In genomic region chr7:114943953-114944741, GRCh38 we compare ENCODE assay signal across 1 cellular context.
TF ChIP-seq lines count a peak whose summit lies in the region.

No MANE protein-coding gene starts in this region.

TF ChIP-seq in H1, 55 proteins besides CTCF, POLR2A, EP300 and RAD21 (continued from another document):
- no peak for TF ChIP-seq SAP30 (IDR thresholded peaks at IDR 0.05; ENCODE audit: insufficient read depth, insufficient replicate concordance, low read length)
- no peak for TF ChIP-seq YY1 (IDR thresholded peaks at IDR 0.05; ENCODE audit: low read depth, low read length)
- no peak for TF ChIP-seq SP4 (IDR thresholded peaks at IDR 0.05; ENCODE audit: low read length)
- TF ChIP-seq KDM1A (IDR thresholded peaks at IDR 0.05; ENCODE audit: borderline replicate concordance, low read length), result no peak
- TF ChIP-seq RFX5 (IDR thresholded peaks at IDR 0.05; ENCODE audit: borderline replicate concordance, low read depth, low read length), result no peak
- TF ChIP-seq SP1 (IDR thresholded peaks at IDR 0.05; ENCODE audit: low read depth, low read length), result no peak
- no peak for TF ChIP-seq PHF8 (conservative IDR thresholded peaks at IDR 0.05; ENCODE audit: low read depth, low read length)
- TF ChIP-seq, protein P1, sequence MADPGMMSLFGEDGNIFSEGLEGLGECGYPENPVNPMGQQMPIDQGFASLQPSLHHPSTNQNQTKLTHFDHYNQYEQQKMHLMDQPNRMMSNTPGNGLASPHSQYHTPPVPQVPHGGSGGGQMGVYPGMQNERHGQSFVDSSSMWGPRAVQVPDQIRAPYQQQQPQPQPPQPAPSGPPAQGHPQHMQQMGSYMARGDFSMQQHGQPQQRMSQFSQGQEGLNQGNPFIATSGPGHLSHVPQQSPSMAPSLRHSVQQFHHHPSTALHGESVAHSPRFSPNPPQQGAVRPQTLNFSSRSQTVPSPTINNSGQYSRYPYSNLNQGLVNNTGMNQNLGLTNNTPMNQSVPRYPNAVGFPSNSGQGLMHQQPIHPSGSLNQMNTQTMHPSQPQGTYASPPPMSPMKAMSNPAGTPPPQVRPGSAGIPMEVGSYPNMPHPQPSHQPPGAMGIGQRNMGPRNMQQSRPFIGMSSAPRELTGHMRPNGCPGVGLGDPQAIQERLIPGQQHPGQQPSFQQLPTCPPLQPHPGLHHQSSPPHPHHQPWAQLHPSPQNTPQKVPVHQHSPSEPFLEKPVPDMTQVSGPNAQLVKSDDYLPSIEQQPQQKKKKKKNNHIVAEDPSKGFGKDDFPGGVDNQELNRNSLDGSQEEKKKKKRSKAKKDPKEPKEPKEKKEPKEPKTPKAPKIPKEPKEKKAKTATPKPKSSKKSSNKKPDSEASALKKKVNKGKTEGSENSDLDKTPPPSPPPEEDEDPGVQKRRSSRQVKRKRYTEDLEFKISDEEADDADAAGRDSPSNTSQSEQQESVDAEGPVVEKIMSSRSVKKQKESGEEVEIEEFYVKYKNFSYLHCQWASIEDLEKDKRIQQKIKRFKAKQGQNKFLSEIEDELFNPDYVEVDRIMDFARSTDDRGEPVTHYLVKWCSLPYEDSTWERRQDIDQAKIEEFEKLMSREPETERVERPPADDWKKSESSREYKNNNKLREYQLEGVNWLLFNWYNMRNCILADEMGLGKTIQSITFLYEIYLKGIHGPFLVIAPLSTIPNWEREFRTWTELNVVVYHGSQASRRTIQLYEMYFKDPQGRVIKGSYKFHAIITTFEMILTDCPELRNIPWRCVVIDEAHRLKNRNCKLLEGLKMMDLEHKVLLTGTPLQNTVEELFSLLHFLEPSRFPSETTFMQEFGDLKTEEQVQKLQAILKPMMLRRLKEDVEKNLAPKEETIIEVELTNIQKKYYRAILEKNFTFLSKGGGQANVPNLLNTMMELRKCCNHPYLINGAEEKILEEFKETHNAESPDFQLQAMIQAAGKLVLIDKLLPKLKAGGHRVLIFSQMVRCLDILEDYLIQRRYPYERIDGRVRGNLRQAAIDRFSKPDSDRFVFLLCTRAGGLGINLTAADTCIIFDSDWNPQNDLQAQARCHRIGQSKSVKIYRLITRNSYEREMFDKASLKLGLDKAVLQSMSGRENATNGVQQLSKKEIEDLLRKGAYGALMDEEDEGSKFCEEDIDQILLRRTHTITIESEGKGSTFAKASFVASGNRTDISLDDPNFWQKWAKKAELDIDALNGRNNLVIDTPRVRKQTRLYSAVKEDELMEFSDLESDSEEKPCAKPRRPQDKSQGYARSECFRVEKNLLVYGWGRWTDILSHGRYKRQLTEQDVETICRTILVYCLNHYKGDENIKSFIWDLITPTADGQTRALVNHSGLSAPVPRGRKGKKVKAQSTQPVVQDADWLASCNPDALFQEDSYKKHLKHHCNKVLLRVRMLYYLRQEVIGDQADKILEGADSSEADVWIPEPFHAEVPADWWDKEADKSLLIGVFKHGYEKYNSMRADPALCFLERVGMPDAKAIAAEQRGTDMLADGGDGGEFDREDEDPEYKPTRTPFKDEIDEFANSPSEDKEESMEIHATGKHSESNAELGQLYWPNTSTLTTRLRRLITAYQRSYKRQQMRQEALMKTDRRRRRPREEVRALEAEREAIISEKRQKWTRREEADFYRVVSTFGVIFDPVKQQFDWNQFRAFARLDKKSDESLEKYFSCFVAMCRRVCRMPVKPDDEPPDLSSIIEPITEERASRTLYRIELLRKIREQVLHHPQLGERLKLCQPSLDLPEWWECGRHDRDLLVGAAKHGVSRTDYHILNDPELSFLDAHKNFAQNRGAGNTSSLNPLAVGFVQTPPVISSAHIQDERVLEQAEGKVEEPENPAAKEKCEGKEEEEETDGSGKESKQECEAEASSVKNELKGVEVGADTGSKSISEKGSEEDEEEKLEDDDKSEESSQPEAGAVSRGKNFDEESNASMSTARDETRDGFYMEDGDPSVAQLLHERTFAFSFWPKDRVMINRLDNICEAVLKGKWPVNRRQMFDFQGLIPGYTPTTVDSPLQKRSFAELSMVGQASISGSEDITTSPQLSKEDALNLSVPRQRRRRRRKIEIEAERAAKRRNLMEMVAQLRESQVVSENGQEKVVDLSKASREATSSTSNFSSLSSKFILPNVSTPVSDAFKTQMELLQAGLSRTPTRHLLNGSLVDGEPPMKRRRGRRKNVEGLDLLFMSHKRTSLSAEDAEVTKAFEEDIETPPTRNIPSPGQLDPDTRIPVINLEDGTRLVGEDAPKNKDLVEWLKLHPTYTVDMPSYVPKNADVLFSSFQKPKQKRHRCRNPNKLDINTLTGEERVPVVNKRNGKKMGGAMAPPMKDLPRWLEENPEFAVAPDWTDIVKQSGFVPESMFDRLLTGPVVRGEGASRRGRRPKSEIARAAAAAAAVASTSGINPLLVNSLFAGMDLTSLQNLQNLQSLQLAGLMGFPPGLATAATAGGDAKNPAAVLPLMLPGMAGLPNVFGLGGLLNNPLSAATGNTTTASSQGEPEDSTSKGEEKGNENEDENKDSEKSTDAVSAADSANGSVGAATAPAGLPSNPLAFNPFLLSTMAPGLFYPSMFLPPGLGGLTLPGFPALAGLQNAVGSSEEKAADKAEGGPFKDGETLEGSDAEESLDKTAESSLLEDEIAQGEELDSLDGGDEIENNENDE (IDR thresholded peaks at IDR 0.05; ENCODE audit: insufficient replicate concordance, low read length), result no peak
- TF ChIP-seq SIN3A (conservative IDR thresholded peaks at IDR 0.05 in 1 of 2, IDR thresholded peaks at IDR 0.05 in 1 of 2; ENCODE audit: low read depth in 1 of 2, low read length in 2 of 2), result no peak
- no peak for TF ChIP-seq CEBPB (IDR thresholded peaks at IDR 0.05; ENCODE audit: low read depth, low read length)
- no peak for TF ChIP-seq POU5F1 (IDR thresholded peaks at IDR 0.05; ENCODE audit: low read depth, low read length)
